ENCODE assay signal across 16 cellular contexts in the genomic region with DNA sequence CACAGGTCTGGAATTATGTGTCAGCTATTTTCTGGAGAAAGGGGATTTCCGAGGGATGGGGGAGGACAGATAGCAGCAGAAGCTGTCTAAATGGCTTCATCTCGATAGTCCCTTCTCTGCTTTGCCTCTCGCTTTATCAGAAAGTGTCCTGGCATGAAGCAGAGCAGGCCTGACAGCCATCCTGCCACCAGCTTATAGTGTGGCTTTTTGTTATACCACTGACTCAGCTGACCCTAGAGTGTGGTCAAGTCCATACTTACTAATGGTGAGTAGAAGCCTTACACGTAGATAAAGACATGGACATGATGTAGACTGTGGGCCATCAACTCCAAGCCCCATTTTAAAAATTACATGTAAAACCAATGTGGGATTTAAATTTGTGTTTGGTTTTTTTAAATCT. TPM values are rescaled to one million over a fixed set of nuclear protein-coding genes. Genes with fewer than 3 reads are reported as not detected.
DNase-seq lines count a peak whose midpoint lies in the region; ATAC-seq, FAIRE-seq and TF ChIP-seq lines count a peak whose summit lies in the region.
"Had no signal": no experiment of that assay in that cellular context is flagged by ENCODE, and none has a peak within 500 bp of the region (broad histone marks: within the 10 kb centered on the region; RNA-seq: fewer than 3 reads in every experiment).

No MANE protein-coding gene starts in this region.

- ATAC-seq in HG03135 (IDR thresholded peaks at IDR 0.05; ENCODE audit: unreplicated experiment): no peak

- peaks cover 5% of the 10 kb centered on the region for H3K4me1 ChIP-seq in smooth muscle cell (ENCODE audit: low read depth)

- FAIRE-seq in GM12891 (lab: Jason Lieb, UNC): peak; percentile 56

- TF ChIP-seq CTCF in smooth muscle cell (IDR thresholded peaks at IDR 0.05; ENCODE audit: borderline replicate concordance, insufficient read depth, poor library complexity, severe bottlenecking): no peak

- H3K79me2 ChIP-seq in smooth muscle cell (ENCODE audit: low read depth): no peaks in the 10 kb centered on the region

- DNase-seq in GM12891 (ENCODE audit: insufficient read length, low spot score) (no peak), LHCN-M2 (ENCODE audit: low read depth) (peak; percentile 43), glomerular visceral epithelial cell (ENCODE audit: extremely low spot score) (peak; percentile 6), smooth muscle cell (lab: John Stamatoyannopoulos, UW; ENCODE audit: unreplicated experiment) (no peak)
- no peak for DNase-seq in stimulated activated CD4-positive, alpha-beta T cell treated with anti-CD3 and anti-CD28 coated beads, Interleukin-4, amount 100 ng/mL, for 24 hours
- DNase-seq in stimulated activated CD4-positive, alpha-beta T cell treated with anti-CD3 and anti-CD28 coated beads, Interleukin-4, amount 100 ng/mL, for 4 hours: no peak
- DNase-seq: ACHN, Caco-2, DMS153, H7, Kasumi-1, NCI-H1105 treated with DMSO at 0.1 percent for 48 hours, NCI-H187, NCI-H526 treated with DMSO at 0.1 percent for 48 hours, SJCRH30 had no signal

- H3K27me3 ChIP-seq in smooth muscle cell (ENCODE audit: low read depth): no peaks in the 10 kb centered on the region
- H3K27me3 ChIP-seq: SJCRH30 had no signal

- WGBS in smooth muscle cell (ENCODE audit: low lambda C conversion rate): 20% methylated on average over 4 of the region's 4 CpGs

- H3K27ac ChIP-seq in smooth muscle cell (ENCODE audit: low read depth): peak overlapping the region; percentile 65
- H3K27ac ChIP-seq: SJCRH30 had no signal

- TF ChIP-seq POLR2A in GM12891 (IDR thresholded peaks at IDR 0.05; ENCODE audit: low read depth, low read length): no peak

- no peak overlapping the region for H3K9ac ChIP-seq in smooth muscle cell (ENCODE audit: low read depth)

- no peak overlapping the region for H3K4me3 ChIP-seq in smooth muscle cell
- H3K4me3 ChIP-seq: SJCRH30 had no signal

- no peak overlapping the region for H2AFZ ChIP-seq in smooth muscle cell (ENCODE audit: low read depth)

- no peaks in the 10 kb centered on the region for H4K20me1 ChIP-seq in smooth muscle cell (ENCODE audit: low read depth)

- H3K36me3 ChIP-seq in smooth muscle cell (ENCODE audit: low read depth): no peaks in the 10 kb centered on the region

- H3F3A ChIP-seq in smooth muscle cell (ENCODE audit: low read depth): no peaks in the 10 kb centered on the region

- H3K9me3 ChIP-seq in smooth muscle cell (replicated peaks; ENCODE audit: low read depth): no peaks in the 10 kb centered on the region
- H3K9me3 ChIP-seq: Caco-2, SJCRH30 had no signal

- H3K4me2 ChIP-seq in smooth muscle cell: no peak overlapping the region

TF ChIP-seq in GM12891, 5 proteins besides CTCF, POLR2A, EP300 and RAD21:
- TF ChIP-seq SPI1 (IDR thresholded peaks at IDR 0.05; ENCODE audit: low read depth, low read length) (no peak), PAX5 (IDR thresholded peaks at IDR 0.05; ENCODE audit: insufficient read depth, low read length, severe bottlenecking) (no peak), POLR2AphosphoS5 (IDR thresholded peaks at IDR 0.05; ENCODE audit: low read depth, low read length) (no peak), POU2F2 (IDR thresholded peaks at IDR 0.05; ENCODE audit: low read depth, low read length) (no peak), TAF1 (IDR thresholded peaks at IDR 0.05; ENCODE audit: low read depth, low read length) (no peak)

RNA-seq across cellular contexts. Expression of a gene that starts 50.0 kb away (rescaled TPM):
- 15.3 TPM for polyA plus RNA-seq in GM12891 (2012; ENCODE audit: low read depth, missing spikeins)
- total RNA-seq in LHCN-M2 (2014; rRNA removed): 9.7 and 15.0 TPM in 2 replicates
- polyA plus RNA-seq in LHCN-M2 (2012): 3.7 TPM
- total RNA-seq in smooth muscle cell: 7.9 and 11.1 TPM in 2 replicates
- polyA plus RNA-seq in smooth muscle cell: 5.8 and 7.9 TPM in 2 replicates

Comparison
In these comparisons a context has a peak if more than half of its experiments do, and no peak if none do; other contexts are left out.
1. DNase-seq: peak in LHCN-M2 (single experiment) and glomerular visceral epithelial cell (single experiment); none in GM12891 (single experiment), smooth muscle cell (single experiment), stimulated activated CD4-positive, alpha-beta T cell treated with anti-CD3 and anti-CD28 coated beads, Interleukin-4, amount 100 ng/mL, for 24 hours (single experiment) and stimulated activated CD4-positive, alpha-beta T cell treated with anti-CD3 and anti-CD28 coated beads, Interleukin-4, amount 100 ng/mL, for 4 hours (0 of 2).